ENCODE assay signal across 8 cellular contexts in genomic region chr6:24495516-24495847, GRCh38. TPM values are rescaled to one million over a fixed set of nuclear protein-coding genes. Genes with fewer than 3 reads are reported as not detected.
A peak's percentile ranks its signal among the peaks of the same experiment; 100 is the strongest.
DNase-seq lines count a peak whose midpoint lies in the region; ATAC-seq and TF ChIP-seq lines count a peak whose summit lies in the region.

No MANE protein-coding gene starts in this region.

- TF ChIP-seq CTCF in fibroblast of lung (conservative IDR thresholded peaks at IDR 0.05 in 1 of 2, IDR thresholded peaks at IDR 0.05 in 1 of 2; ENCODE audit: low read depth in 1 of 2, low read length in 2 of 2) (no peak), natural killer cell (IDR thresholded peaks at IDR 0.05) (no peak)

- ATAC-seq in HG02973 (IDR thresholded peaks at IDR 0.05; ENCODE audit: unreplicated experiment) (peak; percentile 41), natural killer cell (peak; percentile 40 to 57 (median 46))

- peak overlapping the region; percentile 52 for H3K27ac Mint-ChIP-seq in activated T-cell treated with anti-CD3 and anti-CD28 coated beads, Interleukin-2, amount 50 U/mL, for 24 hours
- H3K27ac Mint-ChIP-seq in natural killer cell: peak overlapping the region in 1 of 2 donors; percentile 69

- no peaks in the 10 kb centered on the region for H3K27me3 Mint-ChIP-seq in activated T-cell treated with anti-CD3 and anti-CD28 coated beads, Interleukin-2, amount 50 U/mL, for 24 hours
- H3K27me3 Mint-ChIP-seq in natural killer cell (ENCODE audit: low read depth in 2 of 2): no peaks in the 10 kb centered on the region

- H3K4me1 ChIP-seq in fibroblast of lung (ENCODE audit: control insufficient read depth, extremely low read depth, insufficient read depth, low read length): no peaks in the 10 kb centered on the region

- H3K79me2 ChIP-seq in fibroblast of lung (ENCODE audit: control insufficient read depth, insufficient read depth, low read length): no peaks in the 10 kb centered on the region

- H3K27ac ChIP-seq in fibroblast of lung (ENCODE audit: insufficient read depth, low read length): no peak overlapping the region

- peak; percentile 2 to 12 for DNase-seq in activated CD8-positive, alpha-beta memory T cell treated with anti-CD3 and anti-CD28 coated beads for 4 hours (ENCODE audit: low read depth in 2 of 2)
- no peak for DNase-seq in activated CD8-positive, alpha-beta memory T cell treated with anti-CD3 and anti-CD28 coated beads for 24 hours
- DNase-seq in NCI-H345 treated with DMSO at 0.1 percent for 48 hours (lab: John Stamatoyannopoulos, UW; ENCODE audit: unreplicated experiment) (peak; percentile 49), fibroblast of lung (ENCODE audit: low read depth in 2 of 2) (peak; percentile 32 to 61), natural killer cell (peak; percentile 15), superior temporal gyrus (ENCODE audit: extremely low spot score) (peak; percentile 22)
- no peak for DNase-seq in activated T-cell treated with anti-CD3 and anti-CD28 coated beads, Interleukin-2, amount 50 U/mL, for 24 hours

- H3K4me3 Mint-ChIP-seq in activated T-cell treated with anti-CD3 and anti-CD28 coated beads, Interleukin-2, amount 50 U/mL, for 24 hours: peak overlapping the region; percentile 77
- peak overlapping the region; percentile 90 for H3K4me3 Mint-ChIP-seq in natural killer cell

- H3K27me3 ChIP-seq in fibroblast of lung (ENCODE audit: control insufficient read depth, insufficient read depth, low read length): peaks cover 3% of the 10 kb centered on the region

- peak overlapping the region; percentile 35 to 54 (median 41) for H3K4me3 ChIP-seq in fibroblast of lung (replicated peaks in 1 of 4; ENCODE audit: control extremely low read depth in 1 of 4, insufficient read depth in 1 of 4, low read depth in 3 of 4, low read length in 4 of 4)

- H2AFZ ChIP-seq in fibroblast of lung (ENCODE audit: low read length): peak overlapping the region; percentile 16

- no peaks in the 10 kb centered on the region for H4K20me1 ChIP-seq in fibroblast of lung (ENCODE audit: control insufficient read depth, extremely low read depth, insufficient read depth, low read length)

- peaks cover 10% of the 10 kb centered on the region for H3K9me3 Mint-ChIP-seq in activated T-cell treated with anti-CD3 and anti-CD28 coated beads, Interleukin-2, amount 50 U/mL, for 24 hours
- H3K9me3 Mint-ChIP-seq in natural killer cell: no peaks in the 10 kb centered on the region

- intact Hi-C loops in natural killer cell (cut with micrococcal nuclease): no loop called here

- H3K9me3 ChIP-seq in fibroblast of lung (ENCODE audit: control insufficient read depth, insufficient read depth, low read depth, low read length): no peaks in the 10 kb centered on the region

- H3K4me1 Mint-ChIP-seq in activated T-cell treated with anti-CD3 and anti-CD28 coated beads, Interleukin-2, amount 50 U/mL, for 24 hours (ENCODE audit: low read depth): peaks cover 33% of the 10 kb centered on the region
- peaks cover 23 to 27% of the 10 kb centered on the region in 2 donors for H3K4me1 Mint-ChIP-seq in natural killer cell

- peaks cover 13% of the 10 kb centered on the region for H3K36me3 Mint-ChIP-seq in activated T-cell treated with anti-CD3 and anti-CD28 coated beads, Interleukin-2, amount 50 U/mL, for 24 hours (ENCODE audit: low read depth)
- H3K36me3 Mint-ChIP-seq in natural killer cell: no peaks in the 10 kb centered on the region

- no peak overlapping the region for H3K9ac ChIP-seq in fibroblast of lung (ENCODE audit: insufficient read depth, low read length)

- H3K4me2 ChIP-seq in fibroblast of lung (ENCODE audit: extremely low read depth, insufficient read depth, low read length): peak overlapping the region; percentile 79

- H3K36me3 ChIP-seq in fibroblast of lung (ENCODE audit: control insufficient read depth, insufficient read depth, low read length): no peaks in the 10 kb centered on the region

RNA-seq across cellular contexts. Expression of gene ALDH5A1, which starts 0.7 kb away (rescaled TPM):
- total RNA-seq in fibroblast of lung: 0.26 and 0.33 TPM in 2 replicates
- polyA plus RNA-seq in fibroblast of lung: 0.11 and 0.23 TPM in 2 replicates
- 0.07 and 0.31 TPM in 2 replicates for polyA plus RNA-seq in fibroblast of lung (2012)
- polyA minus RNA-seq in fibroblast of lung (ENCODE audit: low replicate concordance): 0.04 and 1.3 TPM in 2 replicates
- 1 to 10 TPM; 4.8 to 7.5 (median 6.8) TPM for total RNA-seq in natural killer cell

RNA-seq across cellular contexts. Expression of gene GPLD1, which starts 6.1 kb away (rescaled TPM):
- total RNA-seq in fibroblast of lung (under 0.01 TPM in 2 replicates), natural killer cell (1 to 10 TPM in 1 of 3 donors, under 1 TPM in 2; 0.86 to 1.3 (median 0.88) TPM)
- polyA plus RNA-seq in fibroblast of lung: 0.01 and 0.07 TPM in 2 replicates
- polyA plus RNA-seq in fibroblast of lung (2012): not detected in 2 replicates
- polyA minus RNA-seq in fibroblast of lung (ENCODE audit: low replicate concordance): not detected in 2 replicates

Comparison
In these comparisons a context has a peak if more than half of its experiments do, and no peak if none do; other contexts are left out.
1. DNase-seq: peak in activated CD8-positive, alpha-beta memory T cell treated with anti-CD3 and anti-CD28 coated beads for 4 hours (2 of 2), NCI-H345 treated with DMSO at 0.1 percent for 48 hours (single experiment), fibroblast of lung (2 of 2), natural killer cell (single experiment) and superior temporal gyrus (single experiment); none in activated CD8-positive, alpha-beta memory T cell treated with anti-CD3 and anti-CD28 coated beads for 24 hours (single experiment) and activated T-cell treated with anti-CD3 and anti-CD28 coated beads, Interleukin-2, amount 50 U/mL, for 24 hours (single experiment).